ENCODE assay signal across 9 cellular contexts in the genomic region with DNA sequence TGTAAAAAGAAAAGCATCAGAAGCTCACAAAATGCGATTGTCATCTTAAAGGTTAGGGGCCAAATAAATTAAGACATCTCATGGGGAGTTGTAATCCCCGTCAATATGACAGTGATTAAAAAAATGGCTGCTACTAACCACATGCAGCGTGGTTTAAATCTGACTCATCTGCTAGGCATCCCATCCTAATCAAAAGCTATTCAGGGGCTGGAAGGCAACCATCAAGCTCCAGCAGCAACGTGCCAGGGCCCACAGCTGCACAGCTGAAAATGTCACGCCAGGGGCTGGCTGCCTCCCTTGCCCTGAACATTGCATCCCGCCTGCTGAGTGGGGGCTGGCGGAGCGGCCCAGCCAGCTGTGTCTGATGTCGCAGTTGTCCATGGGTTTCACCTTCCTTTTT.
DNase-seq lines count a peak whose midpoint lies in the region; ATAC-seq lines count a peak whose summit lies in the region.
"Had no signal": no experiment of that assay in that cellular context is flagged by ENCODE, and none has a peak within 500 bp of the region (broad histone marks: within the 10 kb centered on the region; RNA-seq: fewer than 3 reads in every experiment).

No MANE protein-coding gene starts in this region.

- no peaks in the 10 kb centered on the region for H4K20me1 ChIP-seq in Karpas-422 (ENCODE audit: insufficient read depth, low read depth, low read length)

- H3K9me2 ChIP-seq in Karpas-422 (replicated peaks; ENCODE audit: insufficient read depth, low read length): no peaks in the 10 kb centered on the region

- H3K36me3 ChIP-seq in Karpas-422 (ENCODE audit: insufficient read depth, low read length): no peaks in the 10 kb centered on the region

- ATAC-seq in left lobe of liver: no peak
- ATAC-seq in GM21529 (IDR thresholded peaks at IDR 0.05; ENCODE audit: unreplicated experiment): no peak

- H3K27ac ChIP-seq in substantia nigra (ENCODE audit: low read depth, low read length, poor library complexity, severe bottlenecking) (no peak overlapping the region), Karpas-422 (ENCODE audit: low read length) (no peak overlapping the region)

- no peaks in the 10 kb centered on the region for H3K79me2 ChIP-seq in Karpas-422 (ENCODE audit: low read length)

- H3K9ac ChIP-seq in Karpas-422 (ENCODE audit: low read length): no peak overlapping the region

- H3K4me1 ChIP-seq in Karpas-422 (ENCODE audit: low read length): no peaks in the 10 kb centered on the region

- H3K4me2 ChIP-seq in Karpas-422 (ENCODE audit: low read depth, low read length, poor library complexity, severe bottlenecking): no peak overlapping the region

- peak; percentile 87 for DNase-seq in HS-5 (ENCODE audit: low read depth)
- DNase-seq in brain pericyte (ENCODE audit: low read depth, low spot score): peak; percentile 89
- DNase-seq in iris pigment epithelial cell (ENCODE audit: low read depth): peak; percentile 95
- peak in 44 of 49 donors; percentile 5 to 79 (median 46) for DNase-seq in substantia nigra (lab: John Stamatoyannopoulos, UW)
- no peak for DNase-seq in activated T-cell treated with anti-CD3 and anti-CD28 coated beads, Interleukin-2, amount 50 U/mL, for 48 hours
- no peak for DNase-seq in left lobe of liver (ENCODE audit: low spot score)
- no peak for DNase-seq in Karpas-422
- DNase-seq: naive B cell had no signal

- no peak overlapping the region for H2AFZ ChIP-seq in Karpas-422 (ENCODE audit: low read length)

- H3K9me3 ChIP-seq in Karpas-422 (ENCODE audit: low read length): no peaks in the 10 kb centered on the region

- no peaks in the 10 kb centered on the region for H3K27me3 ChIP-seq in Karpas-422 (ENCODE audit: low read length)

- no peak overlapping the region for H3K4me3 ChIP-seq in Karpas-422 (ENCODE audit: low read length)

Comparison
In these comparisons a context has a peak if more than half of its experiments do, and no peak if none do; other contexts are left out.
1. DNase-seq: peak in HS-5 (single experiment), brain pericyte (single experiment), iris pigment epithelial cell (single experiment) and substantia nigra (44 of 49); none in activated T-cell treated with anti-CD3 and anti-CD28 coated beads, Interleukin-2, amount 50 U/mL, for 48 hours (0 of 2), left lobe of liver (single experiment) and Karpas-422 (single experiment).